ENCODE assay signal across 1 cellular context in the genomic region with DNA sequence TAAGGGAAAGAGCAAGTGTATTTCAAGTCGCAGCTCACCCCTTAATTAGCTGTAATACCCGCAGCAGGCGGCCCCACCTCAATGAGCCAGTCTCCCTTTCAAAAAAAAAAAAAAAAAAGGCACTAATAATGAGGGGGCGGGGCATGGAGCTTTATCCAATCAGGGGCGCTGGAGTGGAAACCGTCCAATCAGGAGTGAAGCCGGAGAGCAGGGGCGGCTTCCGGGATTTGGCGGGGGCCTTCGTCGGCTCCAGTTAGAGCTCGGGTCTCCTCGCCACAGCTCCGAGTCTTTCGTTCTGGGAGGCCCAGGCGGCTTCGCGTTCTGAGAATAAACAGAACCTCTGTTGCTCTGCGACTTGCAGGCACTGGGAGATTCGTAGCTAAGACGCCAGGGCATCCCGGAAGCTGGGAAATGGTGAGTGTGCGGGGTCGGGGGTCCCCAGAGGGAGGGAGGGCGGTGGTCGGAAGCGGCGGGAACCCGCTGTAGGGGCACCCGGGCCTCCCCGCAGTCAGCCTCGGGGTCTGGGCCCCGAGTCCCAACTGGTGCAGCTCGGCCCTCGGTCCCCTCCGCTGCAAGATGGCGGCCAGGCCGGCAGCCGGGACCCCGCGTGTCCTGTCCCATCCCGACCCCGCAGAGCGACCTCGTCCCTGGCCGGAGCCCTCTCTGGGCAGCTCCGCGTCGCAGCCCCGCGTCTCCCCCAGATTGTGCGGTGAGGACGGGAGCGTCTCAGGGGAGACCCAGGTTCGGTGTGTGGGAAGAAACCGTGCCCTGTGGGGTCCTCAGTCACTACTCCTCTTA.
TF ChIP-seq lines count a peak whose summit lies in the region.

A gene (plus strand): TSS at position 252 of the 798 bp plus-strand sequence. CDS start 160 bp downstream, at position 412.

TF ChIP-seq in H1, 55 proteins besides CTCF, POLR2A, EP300 and RAD21 (continued from another document):
- no peak for TF ChIP-seq SIN3A (conservative IDR thresholded peaks at IDR 0.05 in 1 of 2, IDR thresholded peaks at IDR 0.05 in 1 of 2; ENCODE audit: low read depth in 1 of 2, low read length in 2 of 2)
- peak; percentile 94 for TF ChIP-seq PHF8 (conservative IDR thresholded peaks at IDR 0.05; ENCODE audit: low read depth, low read length)
- TF ChIP-seq CBX5 (IDR thresholded peaks at IDR 0.05; ENCODE audit: low read depth, low read length): no peak
- no peak for TF ChIP-seq JUND (IDR thresholded peaks at IDR 0.05; ENCODE audit: low read length)
- no peak for TF ChIP-seq CBX8 (IDR thresholded peaks at IDR 0.05; ENCODE audit: borderline replicate concordance, low read depth, low read length)
- peak; percentile 55; the same call in 1 of the 2 replicates for TF ChIP-seq GTF2F1 (IDR thresholded peaks at IDR 0.05; ENCODE audit: borderline replicate concordance, low read depth, low read length)
- TF ChIP-seq, protein P1, sequence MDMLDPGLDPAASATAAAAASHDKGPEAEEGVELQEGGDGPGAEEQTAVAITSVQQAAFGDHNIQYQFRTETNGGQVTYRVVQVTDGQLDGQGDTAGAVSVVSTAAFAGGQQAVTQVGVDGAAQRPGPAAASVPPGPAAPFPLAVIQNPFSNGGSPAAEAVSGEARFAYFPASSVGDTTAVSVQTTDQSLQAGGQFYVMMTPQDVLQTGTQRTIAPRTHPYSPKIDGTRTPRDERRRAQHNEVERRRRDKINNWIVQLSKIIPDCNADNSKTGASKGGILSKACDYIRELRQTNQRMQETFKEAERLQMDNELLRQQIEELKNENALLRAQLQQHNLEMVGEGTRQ (IDR thresholded peaks at IDR 0.05; ENCODE audit: low read length): no peak
- TF ChIP-seq NRF1 (IDR thresholded peaks at IDR 0.05; ENCODE audit: low read depth, low read length): no peak
- no peak for TF ChIP-seq KDM5A (IDR thresholded peaks at IDR 0.05; ENCODE audit: low read length)
- no peak for TF ChIP-seq BACH1 (IDR thresholded peaks at IDR 0.05; ENCODE audit: low read length)
- TF ChIP-seq POLR2AphosphoS5 (IDR thresholded peaks at IDR 0.05; ENCODE audit: low read depth, low read length): peak; percentile 75
- TF ChIP-seq, protein P2, sequence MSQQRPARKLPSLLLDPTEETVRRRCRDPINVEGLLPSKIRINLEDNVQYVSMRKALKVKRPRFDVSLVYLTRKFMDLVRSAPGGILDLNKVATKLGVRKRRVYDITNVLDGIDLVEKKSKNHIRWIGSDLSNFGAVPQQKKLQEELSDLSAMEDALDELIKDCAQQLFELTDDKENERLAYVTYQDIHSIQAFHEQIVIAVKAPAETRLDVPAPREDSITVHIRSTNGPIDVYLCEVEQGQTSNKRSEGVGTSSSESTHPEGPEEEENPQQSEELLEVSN (IDR thresholded peaks at IDR 0.05): no peak
- no peak for TF ChIP-seq BCL11A (IDR thresholded peaks at IDR 0.05; ENCODE audit: low read depth in 2 of 2, low read length in 2 of 2)
- TF ChIP-seq HDAC2 (IDR thresholded peaks at IDR 0.05; ENCODE audit: borderline replicate concordance in 1 of 2, low read depth in 2 of 2, low read length in 2 of 2): 0 out of 4 replicates have a peak, but pooled peaks of 1 of the 2 experiments have one; percentile 29
- no peak for TF ChIP-seq CHD1 (IDR thresholded peaks at IDR 0.05; ENCODE audit: low read depth, low read length)
- no peak for TF ChIP-seq MAFK (IDR thresholded peaks at IDR 0.05; ENCODE audit: low read depth, low read length)
- TF ChIP-seq SIRT6 (IDR thresholded peaks at IDR 0.05; ENCODE audit: low read length): no peak
- TF ChIP-seq SAP30 (IDR thresholded peaks at IDR 0.05; ENCODE audit: insufficient read depth, insufficient replicate concordance, low read length): no peak
- no peak for TF ChIP-seq SUZ12 (IDR thresholded peaks at IDR 0.05; ENCODE audit: low read length)
- no peak for TF ChIP-seq CEBPB (IDR thresholded peaks at IDR 0.05; ENCODE audit: low read depth, low read length)
- no peak for TF ChIP-seq SIX5 (IDR thresholded peaks at IDR 0.05; ENCODE audit: low read depth, low read length)
- no peak for TF ChIP-seq TEAD4 (IDR thresholded peaks at IDR 0.05; ENCODE audit: low read depth, low read length)
- peak; percentile 84 for TF ChIP-seq TBP (IDR thresholded peaks at IDR 0.05; ENCODE audit: low read depth, low read length)
- peak; percentile 93 for TF ChIP-seq YY1 (IDR thresholded peaks at IDR 0.05; ENCODE audit: low read depth, low read length)
- TF ChIP-seq EGR1 (IDR thresholded peaks at IDR 0.05; ENCODE audit: borderline replicate concordance, low read depth, low read length): no peak
- TF ChIP-seq TAF7 (optimal IDR thresholded peaks at IDR 0.05; ENCODE audit: borderline replicate concordance, low read depth, low read length): peak; percentile 16
- TF ChIP-seq SP2 (IDR thresholded peaks at IDR 0.05; ENCODE audit: low read length): no peak
- 0 out of 2 replicates have a peak, but pooled peaks have one; percentile 27 for TF ChIP-seq GABPA (IDR thresholded peaks at IDR 0.05; ENCODE audit: borderline replicate concordance, insufficient read depth, low read length)
- no peak for TF ChIP-seq CREB1 (IDR thresholded peaks at IDR 0.05)
- TF ChIP-seq, protein P3, sequence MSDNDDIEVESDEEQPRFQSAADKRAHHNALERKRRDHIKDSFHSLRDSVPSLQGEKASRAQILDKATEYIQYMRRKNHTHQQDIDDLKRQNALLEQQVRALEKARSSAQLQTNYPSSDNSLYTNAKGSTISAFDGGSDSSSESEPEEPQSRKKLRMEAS (IDR thresholded peaks at IDR 0.05): no peak
- no peak for TF ChIP-seq EZH2 (IDR thresholded peaks at IDR 0.05; ENCODE audit: low read depth, low read length, severe bottlenecking)
- TF ChIP-seq SP4 (IDR thresholded peaks at IDR 0.05; ENCODE audit: low read length): no peak
- peak; percentile 71 for TF ChIP-seq KDM4A (IDR thresholded peaks at IDR 0.05; ENCODE audit: low read depth, low read length, severe bottlenecking)
- peak; percentile 95 for TF ChIP-seq TAF1 (IDR thresholded peaks at IDR 0.05; ENCODE audit: low read depth, low read length)
- peak; percentile 68 for TF ChIP-seq ASH2L (IDR thresholded peaks at IDR 0.05; ENCODE audit: low read length)
- no peak for TF ChIP-seq CHD2 (IDR thresholded peaks at IDR 0.05; ENCODE audit: low read length)
